Comparison of ENCODE assay signal across 25 cellular contexts in genomic region chr10:811781-812180, GRCh38.
"Had no signal": no experiment of that assay in that cellular context is flagged by ENCODE, and none has a peak within 500 bp of the region (broad histone marks: within the 10 kb centered on the region; RNA-seq: fewer than 3 reads in every experiment).

No MANE protein-coding gene starts in this region.

- DNase-seq: activated CD4-positive, alpha-beta memory T cell treated with anti-CD3 and anti-CD28 coated beads for 36 hours; activated CD4-positive, alpha-beta T cell treated with anti-CD3 and anti-CD28 coated beads for 1 hour; activated naive CD4-positive, alpha-beta T cell treated with Interleukin-2 at 50 U/mL for 16 hours; activated naive CD8-positive, alpha-beta T cell treated with anti-CD3 and anti-CD28 coated beads, Interleukin-2, amount 10 ng/mL, durations not matched to agents 7 days and 5 days; activated T-cell treated with anti-CD3 and anti-CD28 coated beads, Interleukin-2, amount 50 U/mL, for 48 hours; central memory CD4-positive, alpha-beta T cell; effector memory CD4-positive, alpha-beta T cell; glutamatergic neuron; immature natural killer cell; kidney glomerular epithelial cell; left lung; naive thymus-derived CD8-positive, alpha-beta T cell; stimulated activated CD4-positive, alpha-beta T cell treated with anti-CD3 and anti-CD28 coated beads, Interleukin-12 subunit alpha, Interleukin-12 subunit beta, amount 100 ng/mL, for 4 hours; stomach; T-cell; WERI-Rb-1 had no signal

- H3K27me3 ChIP-seq: hepatocyte, left lung, neural progenitor cell, stomach, vagina had no signal

- H3K36me3 ChIP-seq: WERI-Rb-1 had no signal

- H3K4me3 ChIP-seq: hepatocyte, left lung, neural progenitor cell, stomach, vagina had no signal

- H3K4me3 Mint-ChIP-seq: activated CD4-positive, alpha-beta memory T cell treated with anti-CD3 and anti-CD28 coated beads for 36 hours; activated naive CD8-positive, alpha-beta T cell treated with anti-CD3 and anti-CD28 coated beads, Interleukin-2, amount 10 ng/mL, durations not matched to agents 7 days and 5 days; immature natural killer cell; naive thymus-derived CD8-positive, alpha-beta T cell; neural progenitor cell; T-cell; T-helper 2 cell treated with Interferon-gamma antibody and Interleukin-4, amounts not matched to agents 5 μg/mL and 100 μg/mL, for 36 hours; type B pancreatic cell had no signal

- H3K4me2 ChIP-seq: hepatocyte, neural progenitor cell had no signal

- FAIRE-seq: colon, endothelial cell of umbilical vein, frontal cortex had no signal

- H3K4me1 ChIP-seq: left lung, neural progenitor cell, vagina had no signal

- H2AFZ ChIP-seq: hepatocyte, neural progenitor cell had no signal

- H3K9me3 Mint-ChIP-seq: activated CD4-positive, alpha-beta memory T cell treated with anti-CD3 and anti-CD28 coated beads for 36 hours; activated naive CD8-positive, alpha-beta T cell treated with anti-CD3 and anti-CD28 coated beads, Interleukin-2, amount 10 ng/mL, durations not matched to agents 7 days and 5 days; immature natural killer cell; naive thymus-derived CD8-positive, alpha-beta T cell; neural progenitor cell; T-cell; T-helper 2 cell treated with Interferon-gamma antibody and Interleukin-4, amounts not matched to agents 5 μg/mL and 100 μg/mL, for 36 hours; type B pancreatic cell had no signal

- H3K27ac ChIP-seq: hepatocyte, left lung, stomach, vagina, WERI-Rb-1 had no signal

- H3K27ac Mint-ChIP-seq: activated CD4-positive, alpha-beta memory T cell treated with anti-CD3 and anti-CD28 coated beads for 36 hours; activated naive CD8-positive, alpha-beta T cell treated with anti-CD3 and anti-CD28 coated beads, Interleukin-2, amount 10 ng/mL, durations not matched to agents 7 days and 5 days; neural progenitor cell; T-cell; T-helper 2 cell treated with Interferon-gamma antibody and Interleukin-4, amounts not matched to agents 5 μg/mL and 100 μg/mL, for 36 hours; type B pancreatic cell had no signal

- H3K9me3 ChIP-seq: left lung, stomach, vagina had no signal

- H3K4me1 Mint-ChIP-seq: activated naive CD8-positive, alpha-beta T cell treated with anti-CD3 and anti-CD28 coated beads, Interleukin-2, amount 10 ng/mL, durations not matched to agents 7 days and 5 days; naive thymus-derived CD8-positive, alpha-beta T cell; neural progenitor cell; T-cell had no signal

- ATAC-seq: esophagus mucosa; left lung; naive thymus-derived CD8-positive, alpha-beta T cell; T-cell had no signal

- H3K9ac ChIP-seq: neural progenitor cell had no signal

- H3K79me2 ChIP-seq: hepatocyte had no signal

- H3K27me3 Mint-ChIP-seq: activated CD4-positive, alpha-beta memory T cell treated with anti-CD3 and anti-CD28 coated beads for 36 hours; activated naive CD8-positive, alpha-beta T cell treated with anti-CD3 and anti-CD28 coated beads, Interleukin-2, amount 10 ng/mL, durations not matched to agents 7 days and 5 days; naive thymus-derived CD8-positive, alpha-beta T cell; T-cell; type B pancreatic cell had no signal
